Comparison of ENCODE assay signal across 12 cellular contexts in the genomic region with DNA sequence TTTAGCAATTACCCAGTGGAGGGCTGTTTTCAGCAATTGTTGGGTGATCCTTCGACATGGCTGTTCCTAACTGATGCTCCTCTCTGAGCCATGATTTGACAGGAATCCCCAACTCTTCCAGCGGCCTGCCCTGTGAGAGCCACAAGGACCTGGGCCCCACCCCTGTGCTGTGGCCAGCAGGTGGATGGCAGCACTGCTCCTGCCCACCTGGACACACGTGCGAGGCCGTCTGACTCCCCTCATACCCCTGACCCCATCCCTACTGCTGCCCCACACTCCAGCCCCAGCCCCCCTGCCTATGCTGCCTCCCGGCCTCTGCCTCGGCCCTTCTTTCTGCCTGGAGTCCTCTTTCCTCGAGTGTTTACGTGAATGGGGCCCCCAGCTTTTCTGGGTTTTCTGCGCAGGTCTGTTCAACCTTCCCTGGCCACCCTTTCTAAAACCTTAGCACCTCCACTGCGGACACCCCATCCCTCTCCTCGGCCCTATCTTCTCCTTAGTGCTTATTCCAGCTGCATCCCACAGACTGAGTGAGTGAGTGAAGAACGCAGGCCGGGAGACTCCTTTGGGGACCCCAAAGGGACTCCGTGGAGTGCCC.
"Had no signal": no experiment of that assay in that cellular context is flagged by ENCODE, and none has a peak within 500 bp of the region (broad histone marks: within the 10 kb centered on the region; RNA-seq: fewer than 3 reads in every experiment).

No MANE protein-coding gene starts in this region.

- H3K27me3 ChIP-seq: gastrocnemius medialis, thyroid gland had no signal

- H3K9me3 ChIP-seq: gastrocnemius medialis, neutrophil, thyroid gland had no signal

- H3K9me3 Mint-ChIP-seq: activated CD4-positive, alpha-beta memory T cell treated with anti-CD3 and anti-CD28 coated beads, Interleukin-2, amount 10 ng/mL, durations not matched to agents 7 days and 5 days had no signal

- H3K27ac ChIP-seq: cardiac muscle cell, epithelial cell of prostate, gastrocnemius medialis, neutrophil, skin epidermis, thyroid gland had no signal

- H3K4me1 ChIP-seq: gastrocnemius medialis had no signal

- DNase-seq: activated CD4-positive, alpha-beta memory T cell treated with anti-CD3 and anti-CD28 coated beads, Interleukin-2, amount 10 ng/mL, durations not matched to agents 7 days and 5 days; activated naive CD4-positive, alpha-beta T cell treated with Interleukin-2 at 50 U/mL for 16 hours; cortex of kidney; effector memory CD4-positive, alpha-beta T cell; gastrocnemius medialis; left ventricle myocardium superior; mesendoderm; thyroid gland had no signal

- H3K36me3 ChIP-seq: cardiac muscle cell, gastrocnemius medialis, neutrophil, thyroid gland had no signal

- H3K27ac Mint-ChIP-seq: activated CD4-positive, alpha-beta memory T cell treated with anti-CD3 and anti-CD28 coated beads, Interleukin-2, amount 10 ng/mL, durations not matched to agents 7 days and 5 days had no signal

- ATAC-seq: left ventricle myocardium superior had no signal

- H3K4me3 ChIP-seq: cardiac muscle cell, gastrocnemius medialis, skin epidermis, thyroid gland had no signal

- H3K4me1 Mint-ChIP-seq: activated CD4-positive, alpha-beta memory T cell treated with anti-CD3 and anti-CD28 coated beads, Interleukin-2, amount 10 ng/mL, durations not matched to agents 7 days and 5 days had no signal

- H3K4me3 Mint-ChIP-seq: activated CD4-positive, alpha-beta memory T cell treated with anti-CD3 and anti-CD28 coated beads, Interleukin-2, amount 10 ng/mL, durations not matched to agents 7 days and 5 days had no signal
